ENCODE assay signal across 8 cellular contexts in the genomic region with DNA sequence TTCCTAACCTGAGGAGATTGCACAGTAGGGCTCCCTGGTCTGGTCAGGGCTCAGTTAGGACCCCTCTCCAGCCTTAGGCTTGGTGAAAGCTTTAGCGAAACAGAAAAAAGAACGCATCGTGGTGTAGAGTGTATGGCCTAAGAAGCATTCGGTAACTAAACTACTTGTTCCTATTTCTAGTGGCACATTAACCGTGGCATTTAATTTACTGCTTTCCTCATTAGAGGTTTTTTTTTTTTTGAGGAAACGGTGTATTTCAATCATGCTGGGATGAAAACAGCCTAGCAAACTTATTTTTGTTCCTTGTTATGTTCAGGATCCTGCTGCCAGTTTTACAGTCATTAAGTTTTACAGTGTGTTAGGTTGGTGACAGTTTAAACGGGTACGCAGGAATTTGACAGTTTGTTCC. TPM values are rescaled to one million over a fixed set of nuclear protein-coding genes. Genes with fewer than 3 reads are reported as not detected.
A peak's percentile ranks its signal among the peaks of the same experiment; 100 is the strongest.
DNase-seq lines count a peak whose midpoint lies in the region; ATAC-seq and TF ChIP-seq lines count a peak whose summit lies in the region.

No MANE protein-coding gene starts in this region.

- H3K4me3 ChIP-seq in AG04450 (ENCODE audit: low read depth, low read length) (peak overlapping the region; percentile 96), mucosa of descending colon (peak overlapping the region; percentile 79)

- peaks cover 57% of the 10 kb centered on the region for H3K4me1 Mint-ChIP-seq in brain

- H3K36me3 Mint-ChIP-seq in brain: no peaks in the 10 kb centered on the region

- TF ChIP-seq CTCF in AG04450 (IDR thresholded peaks at IDR 0.05; ENCODE audit: low read depth, low read length): no peak
- TF ChIP-seq CTCF in brain (conservative IDR thresholded peaks at IDR 0.05): no peak
- TF ChIP-seq CTCF in mucosa of descending colon (IDR thresholded peaks at IDR 0.05): no peak

- H3K4me1 ChIP-seq in mucosa of descending colon (ENCODE audit: low read depth): no peaks in the 10 kb centered on the region

- peak; percentile 39 for ATAC-seq in GM19328 (IDR thresholded peaks at IDR 0.05; ENCODE audit: unreplicated experiment)
- peak; percentile 26 for ATAC-seq in HG03575 (IDR thresholded peaks at IDR 0.05; ENCODE audit: extremely low read depth, insufficient number of reproducible peaks, low FRiP score, unreplicated experiment)
- no peak for ATAC-seq in mucosa of descending colon

- peak overlapping the region; percentile 89 for H3K27ac ChIP-seq in AG04450 (ENCODE audit: low read depth, low read length)

- no peaks in the 10 kb centered on the region for H3K36me3 ChIP-seq in mucosa of descending colon (ENCODE audit: low read depth)

- peak overlapping the region; percentile 94 to 99 (median 99) for H3K27ac Mint-ChIP-seq in brain

- CTCF ChIA-PET in AG04450 (lab: Charles Lee): interaction anchor here (1.2 kb wide), 1 partner anchor 1033 kb away, joined by 4 read pairs; no protein-coding TSS in a partner anchor

- DNase-seq in AG04450 (ENCODE audit: low read depth, low spot score): peak; percentile 3
- DNase-seq in mucosa of descending colon: no peak
- DNase-seq in NCI-H1417 treated with DMSO at 0.1 percent for 48 hours (lab: John Stamatoyannopoulos, UW): no peak
- no peak for DNase-seq in activated CD4-positive, alpha-beta T cell treated with anti-CD3 and anti-CD28 coated beads, Interleukin-2, amount 50 U/mL, for 1 hour
- no peak for DNase-seq in activated CD4-positive, alpha-beta T cell treated with anti-CD3 and anti-CD28 coated beads for 48 hours

- H3K4me3 Mint-ChIP-seq in brain: peak overlapping the region; percentile 97 to 99 (median 98)

- POLR2A ChIA-PET in AG04450 (lab: Yijun Ruan, JAX): no interaction called here

- H3K9me3 ChIP-seq in AG04450 (ENCODE audit: control insufficient read depth, insufficient read depth, low read length) (peaks cover 2% of the 10 kb centered on the region; the same call in 1 of the 2 replicates), mucosa of descending colon (no peaks in the 10 kb centered on the region)

- no peaks in the 10 kb centered on the region for H3K27me3 ChIP-seq in AG04450 (ENCODE audit: control insufficient read depth, insufficient read depth, low read length)

- intact Hi-C loops in mucosa of descending colon (cut with DNase I, micrococcal nuclease): no loop called here

- peaks cover 6% of the 10 kb centered on the region for H3K27me3 Mint-ChIP-seq in brain

- H3K9me3 Mint-ChIP-seq in brain: no peaks in the 10 kb centered on the region

RNA-seq across cellular contexts. Expression of a gene that starts 0.5 kb away (rescaled TPM):
- polyA plus RNA-seq in AG04450 (2011; rRNA removed): 48.8 and 64.5 TPM in 2 replicates
- polyA minus RNA-seq in AG04450 (2011; rRNA and poly(A)+ RNA removed): 77.9 and 145 TPM in 2 replicates
- 5.6 TPM for polyA plus RNA-seq in brain (ENCODE audit: insufficient read depth, low read depth, low replicate concordance)
- 10 to 100 TPM; 26.3 to 56.0 (median 26.9) TPM for total RNA-seq in mucosa of descending colon
